Comparison of ENCODE assay signal across 8 cellular contexts in genomic region chr1:246698466-246699094, GRCh38. TPM values are rescaled to one million over a fixed set of nuclear protein-coding genes. Genes with fewer than 3 reads are reported as not detected.
DNase-seq lines count a peak whose midpoint lies in the region; ATAC-seq and TF ChIP-seq lines count a peak whose summit lies in the region.

No MANE protein-coding gene starts in this region.

- peak overlapping the region; percentile 67 for H3K14ac ChIP-seq in IMR-90 (replicated peaks; ENCODE audit: low read depth, low read length)

- H3K9me3 Mint-ChIP-seq in naive thymus-derived CD4-positive, alpha-beta T cell, result peaks cover 0 to 13% (median 2%) of the 10 kb centered on the region in 11 donors

- in situ Hi-C loops in IMR-90 (cut with MboI; ENCODE audit: low sequenced_read_pairs), result loop anchor here (25.0 kb wide), 1 partner anchor 1536 kb away; the partner anchor contains the start of gene KIF26B

- H3K9me3 ChIP-seq in IMR-90 (ENCODE audit: control insufficient read depth, insufficient read depth, low read length) (0 out of 2 replicates have a peak, but pooled peaks cover 3% of the 10 kb centered on the region), breast epithelium (peaks cover 6 to 9% of the 10 kb centered on the region in 2 donors)
- H3K9me3 ChIP-seq in naive thymus-derived CD4-positive, alpha-beta T cell (ENCODE audit: control insufficient read depth in 2 of 3, low read length in 3 of 3), result no peaks in the 10 kb centered on the region

- H4K91ac ChIP-seq in IMR-90 (ENCODE audit: insufficient read depth, low read depth, low read length), result peak overlapping the region; percentile 67; the same call in 1 of the 2 replicates

- no peaks in the 10 kb centered on the region for H3K27me3 ChIP-seq in IMR-90 (ENCODE audit: control insufficient read depth, insufficient read depth, low read length)
- H3K27me3 ChIP-seq in breast epithelium, result no peaks in the 10 kb centered on the region
- H3K27me3 ChIP-seq in naive thymus-derived CD4-positive, alpha-beta T cell (ENCODE audit: control insufficient read depth in 2 of 2, insufficient read depth in 2 of 2, low read length in 2 of 2), result no peaks in the 10 kb centered on the region

- H2AK5ac ChIP-seq in IMR-90 (ENCODE audit: low read depth, low read length), result peak overlapping the region; percentile 76; the same call in 1 of the 2 replicates

- H3K27me3 Mint-ChIP-seq in naive thymus-derived CD4-positive, alpha-beta T cell, result peaks cover 0 to 4% (median 0%) of the 10 kb centered on the region in 5 donors

- peak overlapping the region; percentile 20; the same call in 1 of the 2 replicates for H3K9ac ChIP-seq in IMR-90 (ENCODE audit: low read depth, low read length)

- peak overlapping the region; percentile 17 to 84; a peak in 3 of 4 replicates for H4K8ac ChIP-seq in IMR-90 (ENCODE audit: low read depth in 2 of 2, low read length in 2 of 2)

- no peaks in the 10 kb centered on the region for H4K20me1 ChIP-seq in IMR-90 (ENCODE audit: insufficient read depth, low read length)

- H3K18ac ChIP-seq in IMR-90 (ENCODE audit: low read depth, low read length), result peak overlapping the region; percentile 11; the same call in 1 of the 2 replicates

- POLR2A ChIA-PET in AG04449 (lab: Yijun Ruan, JAX) (no interaction called here), IMR-90 (lab: Charles Lee; ENCODE audit: unreplicated experiment) (no interaction called here)
- POLR2A ChIA-PET in naive thymus-derived CD4-positive, alpha-beta T cell (lab: Charles Lee), result no interaction called here

- H3K23ac ChIP-seq in IMR-90 (ENCODE audit: low read depth, low read length), result no peak overlapping the region

- peaks cover 0 to 8% (median 7%) of the 10 kb centered on the region in 7 donors for H3K4me1 Mint-ChIP-seq in naive thymus-derived CD4-positive, alpha-beta T cell

- H2AFZ ChIP-seq in IMR-90 (replicated peaks; ENCODE audit: low read length, poor library complexity), result peak overlapping the region; percentile 98

- H2BK120ac ChIP-seq in IMR-90 (ENCODE audit: low read depth, low read length), result peak overlapping the region; percentile 68

- H3K36me3 ChIP-seq in IMR-90 (ENCODE audit: control insufficient read depth, insufficient read depth, low read length), result no peaks in the 10 kb centered on the region
- no peaks in the 10 kb centered on the region for H3K36me3 ChIP-seq in breast epithelium
- no peaks in the 10 kb centered on the region for H3K36me3 ChIP-seq in naive thymus-derived CD4-positive, alpha-beta T cell (ENCODE audit: control insufficient read depth in 2 of 3, insufficient read depth in 3 of 3, low read length in 3 of 3)

- H4K5ac ChIP-seq in IMR-90 (ENCODE audit: low read depth, low read length), result peak overlapping the region; percentile 33; the same call in 1 of the 2 replicates

- peak overlapping the region; percentile 48 for H2BK20ac ChIP-seq in IMR-90 (ENCODE audit: low read depth, low read length)

- no peak for ATAC-seq in IMR-90 (ENCODE audit: low read depth)
- no peak for ATAC-seq in naive thymus-derived CD4-positive, alpha-beta T cell

- H3K27ac ChIP-seq in IMR-90 (ENCODE audit: insufficient read depth, low read length) (peak overlapping the region; percentile 14; the same call in 1 of the 2 replicates), breast epithelium (peak overlapping the region; percentile 22 to 59)
- no peak overlapping the region for H3K27ac ChIP-seq in naive thymus-derived CD4-positive, alpha-beta T cell (ENCODE audit: low read depth, low read length)

- peak overlapping the region in 9 of 10 donors; percentile 30 to 76 (median 71) for H3K4me3 Mint-ChIP-seq in naive thymus-derived CD4-positive, alpha-beta T cell

- no peak overlapping the region; the same call in 2 of the 3 replicates for H2BK15ac ChIP-seq in IMR-90 (ENCODE audit: low read depth, low read length)

- 0 out of 2 replicates have a peak, but pooled peaks cover 5% of the 10 kb centered on the region for H3K9me1 ChIP-seq in IMR-90 (ENCODE audit: insufficient read depth, low read length)

- H3K56ac ChIP-seq in IMR-90 (ENCODE audit: extremely low read depth, insufficient read depth, low read length), result peak overlapping the region; percentile 8; the same call in 1 of the 2 replicates

- peak overlapping the region in 3 of 9 donors; percentile 13 to 39 (median 14) for H3K27ac Mint-ChIP-seq in naive thymus-derived CD4-positive, alpha-beta T cell

- intact Hi-C loops in IMR-90 (cut with micrococcal nuclease), result loop anchor here (1.0 kb wide), 2 partner anchors 132 to 201 kb away; partner anchors contain the start of genes CNST and TFB2M
- intact Hi-C loops in breast epithelium (cut with DNase I; ENCODE audit: low total_unique reads), result no loop called here
- intact Hi-C loops in naive thymus-derived CD4-positive, alpha-beta T cell (cut with micrococcal nuclease), result loop anchor here (1.0 to 5.0 kb wide), 9 partner anchors 9 to 1546 kb away; partner anchors contain the start of genes CNST (in 2 of the 2), SCCPDH (in 2 of the 2), TFB2M (in 2 of the 2) and KIF26B (in 1 of the 2)

- no peak for TF ChIP-seq RAD21 in IMR-90 (IDR thresholded peaks at IDR 0.05; ENCODE audit: low read length)

- DNase-seq in AG04449 (ENCODE audit: low read depth, low spot score) (no peak), IMR-90 (no peak), breast epithelium (ENCODE audit: low spot score in 2 of 2) (no peak), cortex of kidney (lab: John Stamatoyannopoulos, UW) (no peak), medulla oblongata (ENCODE audit: extremely low spot score) (no peak), cerebellar nuclear complex (lab: John Stamatoyannopoulos, UW) (no peak), NCI-H128 (lab: John Stamatoyannopoulos, UW; ENCODE audit: unreplicated experiment) (no peak)
- DNase-seq in naive thymus-derived CD4-positive, alpha-beta T cell, result no peak

- H3K4ac ChIP-seq in IMR-90 (ENCODE audit: low read depth, low read length), result peak overlapping the region; percentile 74

- no peaks in the 10 kb centered on the region for H3K79me1 ChIP-seq in IMR-90 (ENCODE audit: low read depth in 1 of 2, low read length in 2 of 2)

- H2BK5ac ChIP-seq in IMR-90 (ENCODE audit: low read depth, low read length, poor library complexity, severe bottlenecking), result peak overlapping the region; percentile 53

- no peaks in the 10 kb centered on the region for H3K36me3 Mint-ChIP-seq in naive thymus-derived CD4-positive, alpha-beta T cell

- peak overlapping the region; percentile 71 for H2AK9ac ChIP-seq in IMR-90 (replicated peaks; ENCODE audit: low read depth, low read length, poor library complexity)

- dilution Hi-C loops in IMR-90 (cut with HindIII; ENCODE audit: low sequenced_read_pairs, unreplicated experiment), result no loop called here

- H3K4me1 ChIP-seq in IMR-90 (ENCODE audit: control insufficient read depth, insufficient read depth, low read length), result no peaks in the 10 kb centered on the region
- H3K4me1 ChIP-seq in breast epithelium, result no peaks in the 10 kb centered on the region
- no peaks in the 10 kb centered on the region for H3K4me1 ChIP-seq in naive thymus-derived CD4-positive, alpha-beta T cell (ENCODE audit: control insufficient read depth in 2 of 2, insufficient read depth in 2 of 2, low read length in 2 of 2)

- WGBS in IMR-90 (ENCODE audit: extremely low coverage in 2 of 2, insufficient read length in 1 of 2), 2 experiments, result 100% methylated on average over 1 of the region's 8 CpGs; no CpG with 5 or more reads in 1 of the 2 experiments

- TF ChIP-seq CTCF in AG04449 (IDR thresholded peaks at IDR 0.05; ENCODE audit: insufficient read depth, low read length, missing control alignments) (no peak), IMR-90 (conservative IDR thresholded peaks at IDR 0.05; ENCODE audit: low read depth, low read length) (no peak), breast epithelium (IDR thresholded peaks at IDR 0.05) (no peak)

- H3K4me3 ChIP-seq in AG04449 (ENCODE audit: low read depth, low read length), result peak overlapping the region; percentile 36
- H3K4me3 ChIP-seq in IMR-90 (ENCODE audit: insufficient read depth, low read depth, low read length), result peak overlapping the region; percentile 15; the same call in 1 of the 2 replicates
- peak overlapping the region; percentile 16 to 57 (median 35) for H3K4me3 ChIP-seq in breast epithelium
- peak overlapping the region; percentile 26 for H3K4me3 ChIP-seq in naive thymus-derived CD4-positive, alpha-beta T cell (ENCODE audit: low read length)

- CTCF ChIA-PET in AG04449 (lab: Yijun Ruan, JAX), result interaction anchor here (0.9 to 4.1 kb wide), 3 partner anchors 9 to 200 kb away, joined by 3 to 14 read pairs (median 9); no protein-coding TSS in a partner anchor
- CTCF ChIA-PET in IMR-90 (lab: Yijun Ruan, JAX), result interaction anchor here (1.9 kb wide), 1 partner anchor 201 kb away, joined by 4 read pairs; no protein-coding TSS in a partner anchor
- CTCF ChIA-PET in naive thymus-derived CD4-positive, alpha-beta T cell (lab: Charles Lee), result no interaction called here

- H3K4me2 ChIP-seq in IMR-90 (ENCODE audit: low read depth, low read length), result peak overlapping the region; percentile 69

- BruUV-seq in IMR-90 (replicated peaks; lab: Mats Ljungman, UMichigan), result no TSS peak

- TF ChIP-seq POLR2A in IMR-90 (IDR thresholded peaks at IDR 0.05; ENCODE audit: low read depth, low read length), result no peak
- no peak for TF ChIP-seq POLR2A in breast epithelium (IDR thresholded peaks at IDR 0.05)

TF ChIP-seq in IMR-90, 13 proteins besides CTCF, POLR2A, EP300 and RAD21 (continues in another document):
- TF ChIP-seq ELK1 (IDR thresholded peaks at IDR 0.05; ENCODE audit: borderline replicate concordance, low read depth, low read length) (no peak), MAFK (IDR thresholded peaks at IDR 0.05; ENCODE audit: low read depth, low read length) (no peak)

RNA-seq across cellular contexts. Expression of gene SCCPDH, which starts 25.6 kb away (rescaled TPM):
- total RNA-seq in IMR-90 (2012; rRNA removed) (37.8 and 46.9 TPM in 2 replicates), breast epithelium (10 to 100 TPM; 11.3 to 30.8 (median 23.7) TPM)
- 22.9 and 26.9 TPM in 2 replicates for polyA plus RNA-seq in IMR-90 (2012; rRNA removed)
- polyA plus RNA-seq in IMR-90 (2012; cell fraction: cytosol; rRNA removed), result 11.5 and 12.8 TPM in 2 replicates
- polyA plus RNA-seq in IMR-90 (2012; cell fraction: nucleus; rRNA removed; ENCODE audit: low replicate concordance), result 3.8 and 9.6 TPM in 2 replicates
- 10 to 100 TPM in 1 of 5 experiments, 1 to 10 TPM in 4; 3.5 to 14.5 (median 5.3) TPM for total RNA-seq in naive thymus-derived CD4-positive, alpha-beta T cell
- 1 to 10 TPM; 5.2 to 7.0 TPM for polyA plus RNA-seq in naive thymus-derived CD4-positive, alpha-beta T cell
